In genomic region chr13:111516712-111517640, GRCh38 we compare ENCODE assay signal across 19 cellular contexts.
DNase-seq lines count a peak whose midpoint lies in the region; FAIRE-seq and TF ChIP-seq lines count a peak whose summit lies in the region.
"Had no signal": no experiment of that assay in that cellular context is flagged by ENCODE, and none has a peak within 500 bp of the region (broad histone marks: within the 10 kb centered on the region; RNA-seq: fewer than 3 reads in every experiment).

No MANE protein-coding gene starts in this region.

- H3K4me3 ChIP-seq in A673 (ENCODE audit: low read depth, low read length, poor library complexity, severe bottlenecking) = peak overlapping the region; percentile 27
- H3K4me3 ChIP-seq: heart left ventricle, ovary, stomach, uterus had no signal

- H3K36me3 ChIP-seq in A673 (ENCODE audit: insufficient read depth, low read length, poor library complexity, severe bottlenecking) = no peaks in the 10 kb centered on the region
- H3K36me3 ChIP-seq: heart left ventricle, ovary, stomach, uterus had no signal

- no TSS peak for BruUV-seq in A673 (replicated peaks; lab: Mats Ljungman, UMichigan)

- no peak for FAIRE-seq in H54 (lab: Jason Lieb, UNC)

- CTCF ChIA-PET in A673 (lab: Charles Lee) = no interaction called here
- CTCF ChIA-PET in HEK293T (lab: Yijun Ruan, JAX) = no interaction called here

- H3K27me3 ChIP-seq in A673 (replicated peaks; ENCODE audit: insufficient read depth, low read depth, low read length, poor library complexity) = peaks cover 12% of the 10 kb centered on the region
- H3K27me3 ChIP-seq: ovary, uterus had no signal

- no peaks in the 10 kb centered on the region for H3K4me1 ChIP-seq in A673 (ENCODE audit: insufficient read depth, low read length, poor library complexity, severe bottlenecking)
- H3K4me1 ChIP-seq: heart left ventricle, stomach, uterus had no signal

- intact Hi-C loops in A673 (cut with micrococcal nuclease; ENCODE audit: unreplicated experiment) = no loop called here

- DNase-seq in A673 (ENCODE audit: low spot score) (no peak), H54 (ENCODE audit: insufficient read length, low spot score) (peak; percentile 33), SHP77 (lab: John Stamatoyannopoulos, UW) (peak; percentile 30 to 69), mesenteric fat pad (ENCODE audit: low spot score) (peak; percentile 74), HEK293T (ENCODE audit: extremely low spot score) (no peak), NCI-H2227 treated with DMSO at 0.1 percent for 48 hours (lab: John Stamatoyannopoulos, UW) (no peak), putamen (ENCODE audit: low spot score) (no peak)
- DNase-seq in activated naive CD4-positive, alpha-beta T cell treated with anti-CD3 and anti-CD28 coated beads, Interleukin-2, amount 50 U/mL, for 16 hours = no peak
- DNase-seq: activated CD4-positive, alpha-beta T cell treated with anti-CD3 and anti-CD28 coated beads for 36 hours; AML-193; DMS 273 treated with DMSO at 0.1 percent for 48 hours; kidney glomerular epithelial cell; NCI-H1694; NCI-H82; ovary; Right ventricle myocardium superior; stomach; uterus had no signal

- no peak overlapping the region for H3K27ac ChIP-seq in A673 (ENCODE audit: low read depth, low read length, poor library complexity, severe bottlenecking)
- H3K27ac ChIP-seq: heart left ventricle, ovary, stomach, uterus had no signal

- POLR2A ChIA-PET in A673 (lab: Charles Lee; ENCODE audit: low non-redundant PET) (interaction anchor here (0.6 kb wide), 1 partner anchor 46 kb away, joined by 7 read pairs; no protein-coding TSS in a partner anchor), HEK293T (lab: Yijun Ruan, JAX) (no interaction called here)

- TF ChIP-seq CTCF in A673 (conservative IDR thresholded peaks at IDR 0.05; ENCODE audit: low read depth, low read length) = no peak

- no peaks in the 10 kb centered on the region for H3K9me3 ChIP-seq in A673 (ENCODE audit: low read depth, low read length, poor library complexity, severe bottlenecking)
- H3K9me3 ChIP-seq: heart left ventricle, ovary, stomach, uterus had no signal

- no peak for TF ChIP-seq POLR2A in H54 (IDR thresholded peaks at IDR 0.05; ENCODE audit: low read depth, low read length)

TF ChIP-seq in HEK293T, 16 proteins besides CTCF, POLR2A, EP300 and RAD21:
- no peak for TF ChIP-seq FOXK2 (IDR thresholded peaks at IDR 0.05)
- TF ChIP-seq L3MBTL2 (conservative IDR thresholded peaks at IDR 0.05) = no peak
- no peak for TF ChIP-seq FOXA1 (IDR thresholded peaks at IDR 0.05)

Comparison
In these comparisons a context has a peak if more than half of its experiments do, and no peak if none do; other contexts are left out.
1. DNase-seq: peak in H54 (single experiment), SHP77 (2 of 2) and mesenteric fat pad (single experiment); none in A673 (single experiment), HEK293T (single experiment), activated naive CD4-positive, alpha-beta T cell treated with anti-CD3 and anti-CD28 coated beads, Interleukin-2, amount 50 U/mL, for 16 hours (single experiment), NCI-H2227 treated with DMSO at 0.1 percent for 48 hours (single experiment) and putamen (single experiment).